In the genomic region with DNA sequence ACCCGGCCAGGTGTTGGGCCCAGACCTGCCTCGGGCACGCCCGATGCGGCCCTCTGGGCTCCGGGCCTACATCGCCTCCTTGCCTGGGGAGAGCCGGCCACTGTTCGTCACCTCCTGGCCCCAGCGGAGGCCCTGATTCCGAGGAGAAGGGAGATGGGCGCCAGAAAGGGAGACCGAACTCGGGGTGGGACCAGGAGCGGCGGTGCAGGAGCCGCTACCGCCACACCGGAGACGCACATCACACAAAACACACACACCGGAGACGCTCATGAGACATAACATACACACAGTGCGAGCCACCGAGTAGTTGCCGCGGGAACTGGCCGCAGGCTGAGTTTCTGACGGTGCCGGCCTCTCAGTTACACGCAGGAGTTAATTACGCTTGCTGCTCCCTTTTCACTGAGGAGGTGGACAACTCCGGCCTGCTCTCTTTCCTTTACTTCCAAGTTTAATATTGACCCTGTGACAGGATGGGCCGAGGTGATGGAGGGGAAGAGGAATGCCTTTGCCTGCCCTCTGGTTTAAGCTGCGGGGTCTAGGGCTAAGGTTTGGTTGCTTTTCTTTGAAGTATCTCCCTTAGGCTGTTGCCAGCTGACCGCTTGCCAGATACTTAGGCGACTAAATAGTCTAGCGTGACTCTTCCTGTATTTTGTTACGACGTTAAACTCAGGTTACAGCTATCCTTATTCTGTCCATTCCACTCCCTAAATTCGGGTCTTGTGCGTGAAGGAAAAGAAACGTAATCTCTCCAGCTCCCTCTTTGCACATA, we compare ENCODE assay signal across 8 cellular contexts. TPM values are rescaled to one million over a fixed set of nuclear protein-coding genes. Genes with fewer than 3 reads are reported as not detected.
DNase-seq lines count a peak whose midpoint lies in the region; ATAC-seq and TF ChIP-seq lines count a peak whose summit lies in the region.

No MANE protein-coding gene starts in this region.

- H3K36me3 Mint-ChIP-seq in CD4-positive, alpha-beta memory T cell = peaks cover 7 to 40% of the 10 kb centered on the region in 2 donors
- peaks cover 58% of the 10 kb centered on the region for H3K36me3 Mint-ChIP-seq in activated T-helper 17 cell treated with anti-CD3 and anti-CD28 coated beads, Interleukin-2, amount 50 U/mL, for 72 hours (ENCODE audit: low read depth)

- H3K4me1 ChIP-seq in CD4-positive, alpha-beta memory T cell (ENCODE audit: insufficient read depth, low read length) = peaks cover 72% of the 10 kb centered on the region

- peak overlapping the region; percentile 92 to 99 (median 97) for H3K4me3 Mint-ChIP-seq in CD4-positive, alpha-beta memory T cell
- peak overlapping the region; percentile 82 for H3K4me3 Mint-ChIP-seq in activated T-helper 17 cell treated with anti-CD3 and anti-CD28 coated beads, Interleukin-2, amount 50 U/mL, for 72 hours

- DNase-seq in CD4-positive, alpha-beta memory T cell = peak in 1 of 5 donors; percentile 73
- DNase-seq in NCI-H2196 (lab: John Stamatoyannopoulos, UW; ENCODE audit: unreplicated experiment) (peak; percentile 69), glomerular visceral epithelial cell (ENCODE audit: extremely low spot score) (peak; percentile 49), omental fat pad (ENCODE audit: low spot score) (no peak), NCI-H187 (lab: John Stamatoyannopoulos, UW) (no peak)

- ATAC-seq in GM18909 (IDR thresholded peaks at IDR 0.05; ENCODE audit: poor library complexity, unreplicated experiment) (peak; percentile 51), HG03103 (IDR thresholded peaks at IDR 0.05; ENCODE audit: low read depth, unreplicated experiment) (peak; percentile 33), omental fat pad (ENCODE audit: low FRiP score) (peak; percentile 82)
- ATAC-seq in activated T-helper 17 cell treated with anti-CD3 and anti-CD28 coated beads, Interleukin-2, amount 50 U/mL, for 72 hours (replicated peaks) = peak; percentile 54

- H3K9me3 Mint-ChIP-seq in CD4-positive, alpha-beta memory T cell = peaks cover 0 to 2% (median 0%) of the 10 kb centered on the region in 8 donors
- no peaks in the 10 kb centered on the region for H3K9me3 Mint-ChIP-seq in activated T-helper 17 cell treated with anti-CD3 and anti-CD28 coated beads, Interleukin-2, amount 50 U/mL, for 72 hours

- H3K27me3 ChIP-seq in CD4-positive, alpha-beta memory T cell (ENCODE audit: insufficient read depth, low read length) = no peaks in the 10 kb centered on the region

- peak overlapping the region; percentile 95 to 100 (median 99) for H3K27ac Mint-ChIP-seq in CD4-positive, alpha-beta memory T cell
- peak overlapping the region; percentile 89 for H3K27ac Mint-ChIP-seq in activated T-helper 17 cell treated with anti-CD3 and anti-CD28 coated beads, Interleukin-2, amount 50 U/mL, for 72 hours

- CTCF ChIA-PET in CD4-positive, alpha-beta memory T cell (lab: Charles Lee; ENCODE audit: partially characterized antibody) = interaction anchor here (0.9 to 4.0 kb wide), 16 partner anchors 10 to 204 kb away, joined by 3 to 28 read pairs (median 5); partner anchors contain the start of genes NXPE3, RPL24, TRMT10C and ZBTB11

- peaks cover 7% of the 10 kb centered on the region for H3K36me3 ChIP-seq in CD4-positive, alpha-beta memory T cell (ENCODE audit: insufficient read depth, low read length)

- H3K27me3 Mint-ChIP-seq in CD4-positive, alpha-beta memory T cell = no peaks in the 10 kb centered on the region
- no peaks in the 10 kb centered on the region for H3K27me3 Mint-ChIP-seq in activated T-helper 17 cell treated with anti-CD3 and anti-CD28 coated beads, Interleukin-2, amount 50 U/mL, for 72 hours

- no peak for TF ChIP-seq CTCF in omental fat pad (IDR thresholded peaks at IDR 0.05)

- H3K9me3 ChIP-seq in CD4-positive, alpha-beta memory T cell (ENCODE audit: control insufficient read depth in 1 of 2, low read length in 2 of 2) = no peaks in the 10 kb centered on the region

- H3K4me1 Mint-ChIP-seq in CD4-positive, alpha-beta memory T cell = peaks cover 49 to 80% (median 64%) of the 10 kb centered on the region in 4 donors
- H3K4me1 Mint-ChIP-seq in activated T-helper 17 cell treated with anti-CD3 and anti-CD28 coated beads, Interleukin-2, amount 50 U/mL, for 72 hours = peaks cover 35% of the 10 kb centered on the region

- peak overlapping the region; percentile 98 for H3K27ac ChIP-seq in CD4-positive, alpha-beta memory T cell (ENCODE audit: low read depth, low read length)

- POLR2A ChIA-PET in CD4-positive, alpha-beta memory T cell (lab: Charles Lee; ENCODE audit: partially characterized antibody) = interaction anchor here (0.5 to 4.0 kb wide), 27 partner anchors 12 to 1314 kb away, joined by 3 to 70 read pairs (median 5); partner anchors contain the start of genes NFKBIZ, NXPE3, RPL24 and SENP7

- peak overlapping the region; percentile 72 to 91 for H3K4me3 ChIP-seq in CD4-positive, alpha-beta memory T cell (ENCODE audit: low read length in 2 of 2)

- intact Hi-C loops in CD4-positive, alpha-beta memory T cell (cut with micrococcal nuclease) = loop anchor here (1.0 to 10.0 kb wide), 10 partner anchors 13 to 1758 kb away; partner anchors contain the start of genes CEP97, CMSS1, RPL24 and SENP7

RNA-seq across cellular contexts. Expression of gene PCNP, which starts 0.6 kb away (rescaled TPM):
- 100 to 1,000 TPM; 172 to 189 TPM for total RNA-seq in CD4-positive, alpha-beta memory T cell
- polyA plus RNA-seq in CD4-positive, alpha-beta memory T cell = 100 to 1,000 TPM; 117 to 155 TPM
- 100 to 1,000 TPM; 196 to 205 TPM for total RNA-seq in activated T-helper 17 cell treated with anti-CD3 and anti-CD28 coated beads, Interleukin-2, amount 50 U/mL, for 72 hours
- 10 to 100 TPM; 62.6 to 97.9 (median 77.1) TPM for total RNA-seq in omental fat pad

RNA-seq across cellular contexts. Expression of gene TRMT10C, which starts 12.9 kb away (rescaled TPM):
- total RNA-seq in CD4-positive, alpha-beta memory T cell = 10 to 100 TPM; 23.3 to 24.8 TPM
- 10 to 100 TPM; 35.5 to 47.8 TPM for polyA plus RNA-seq in CD4-positive, alpha-beta memory T cell
- total RNA-seq in activated T-helper 17 cell treated with anti-CD3 and anti-CD28 coated beads, Interleukin-2, amount 50 U/mL, for 72 hours = 10 to 100 TPM; 31.6 to 49.9 TPM
- total RNA-seq in omental fat pad = 10 to 100 TPM; 17.3 to 38.2 (median 22.4) TPM

Comparison
In these comparisons a context has a peak if more than half of its experiments do, and no peak if none do; other contexts are left out.
1. DNase-seq: peak in NCI-H2196 (single experiment) and glomerular visceral epithelial cell (single experiment); none in omental fat pad (single experiment) and NCI-H187 (0 of 2).
2. Peak in every context shown above with its lines, with median percentiles within 50 percentile points of each other: ATAC-seq.